ENCODE assay signal across 21 cellular contexts in genomic region chr1:14255231-14255630, GRCh38.
"Had no signal": no experiment of that assay in that cellular context is flagged by ENCODE, and none has a peak within 500 bp of the region (broad histone marks: within the 10 kb centered on the region; RNA-seq: fewer than 3 reads in every experiment).

No MANE protein-coding gene starts in this region.

- H3K27ac ChIP-seq: epithelial cell of prostate, neural progenitor cell, parathyroid adenoma, right lobe of liver, thyroid gland had no signal

- H3K36me3 ChIP-seq: esophagus squamous epithelium, neural progenitor cell, right lobe of liver, thyroid gland had no signal

- H3K9ac ChIP-seq: neural progenitor cell, parathyroid adenoma had no signal

- DNase-seq: effector CD8-positive, alpha-beta T cell; endodermal cell; esophagus squamous epithelium; foreskin melanocyte; kidney; mesendoderm; midbrain; naive thymus-derived CD4-positive, alpha-beta T cell; right lobe of liver; stimulated activated CD4-positive, alpha-beta T cell treated with anti-CD3 and anti-CD28 coated beads, Interleukin-12 subunit alpha, Interleukin-12 subunit beta, amount 100 ng/mL, for 4 hours; stimulated activated CD4-positive, alpha-beta T cell treated with anti-CD3 and anti-CD28 coated beads, Interleukin-1b, Interleukin-23, amount 100 ng/mL, for 48 hours; stimulated activated CD4-positive, alpha-beta T cell treated with anti-CD3 and anti-CD28 coated beads, Interleukin-4, amount 100 ng/mL, for 1 hour; stimulated activated CD8-positive, alpha-beta memory T cell treated with anti-CD3 and anti-CD28 coated beads, Interleukin-4, amount 100 ng/mL, for 48 hours; stimulated activated naive CD4-positive, alpha-beta T cell; stimulated activated naive CD8-positive, alpha-beta T cell treated with anti-CD3 and anti-CD28 coated beads, Interleukin-15, amount 100 ng/mL, for 72 hours; thyroid gland had no signal

- H3K9me3 ChIP-seq: esophagus squamous epithelium, right lobe of liver, thyroid gland had no signal

- H3K79me2 ChIP-seq: parathyroid adenoma had no signal

- H2AFZ ChIP-seq: neural progenitor cell, parathyroid adenoma had no signal

- H3K4me2 ChIP-seq: neural progenitor cell, smooth muscle cell had no signal

- ATAC-seq: left lobe of liver; naive thymus-derived CD4-positive, alpha-beta T cell had no signal

- H3K4me1 ChIP-seq: neural progenitor cell, parathyroid adenoma, right lobe of liver, thyroid gland had no signal

- H3K27me3 ChIP-seq: esophagus squamous epithelium, neural progenitor cell, right lobe of liver, thyroid gland had no signal

- H3K4me3 ChIP-seq: esophagus squamous epithelium, neural progenitor cell, right lobe of liver, smooth muscle cell, thyroid gland had no signal
